In the genomic region with DNA sequence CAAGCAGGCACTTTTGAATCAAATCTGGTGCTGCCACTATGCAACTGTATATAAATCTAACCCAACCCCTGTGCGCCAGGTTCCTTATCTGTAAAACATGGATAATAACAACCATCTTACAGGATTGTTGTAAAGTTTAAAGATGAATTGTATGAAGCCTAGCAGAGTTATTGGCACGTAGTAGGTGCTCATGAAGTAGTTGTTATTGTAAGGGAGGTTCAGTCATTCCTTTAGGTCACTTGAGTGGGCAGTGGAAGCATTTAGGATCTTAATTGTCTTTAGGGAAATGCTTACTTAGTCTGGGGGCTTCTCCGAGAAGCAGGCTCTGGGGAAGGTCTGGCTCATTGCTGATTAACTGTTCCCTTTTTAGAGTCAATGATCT, we compare ENCODE assay signal across 12 cellular contexts. TPM values are rescaled to one million over a fixed set of nuclear protein-coding genes. Genes with fewer than 3 reads are reported as not detected.
DNase-seq lines count a peak whose midpoint lies in the region; ATAC-seq, FAIRE-seq and TF ChIP-seq lines count a peak whose summit lies in the region.
"Had no signal": no experiment of that assay in that cellular context is flagged by ENCODE, and none has a peak within 500 bp of the region (broad histone marks: within the 10 kb centered on the region; RNA-seq: fewer than 3 reads in every experiment).

No MANE protein-coding gene starts in this region.

- H3K27ac ChIP-seq in gastroesophageal sphincter: peak overlapping the region; percentile 81 to 91 (median 82)

- no peak for TF ChIP-seq POLR2A in gastroesophageal sphincter (IDR thresholded peaks at IDR 0.05)
- TF ChIP-seq POLR2A in GM12891 (IDR thresholded peaks at IDR 0.05; ENCODE audit: low read depth, low read length): no peak

- H3K27ac Mint-ChIP-seq in activated CD4-positive, alpha-beta T cell treated with anti-CD3 and anti-CD28 coated beads for 36 hours: peak overlapping the region; percentile 47
- H3K27ac Mint-ChIP-seq in T-cell: peak overlapping the region; percentile 86 to 89
- H3K27ac Mint-ChIP-seq in stimulated activated effector memory CD8-positive, alpha-beta T cell treated with anti-CD3 and anti-CD28 coated beads, Interleukin-12 subunit alpha, Interleukin-12 subunit beta, amount 100 ng/mL, for 72 hours: peak overlapping the region; percentile 30
- H3K27ac Mint-ChIP-seq in activated CD8-positive, alpha-beta T cell treated with anti-CD3 and anti-CD28 coated beads for 36 hours: no peak overlapping the region
- H3K27ac Mint-ChIP-seq: type B pancreatic cell had no signal

- H3K9me3 ChIP-seq in gastroesophageal sphincter: no peaks in the 10 kb centered on the region

- peaks cover 21 to 95% (median 37%) of the 10 kb centered on the region in 3 donors for H3K4me1 ChIP-seq in gastroesophageal sphincter

- no peaks in the 10 kb centered on the region for H3K27me3 ChIP-seq in gastroesophageal sphincter

- no peak overlapping the region for H3K4me3 ChIP-seq in gastroesophageal sphincter

- peaks cover 16% of the 10 kb centered on the region for H3K4me1 Mint-ChIP-seq in activated CD4-positive, alpha-beta T cell treated with anti-CD3 and anti-CD28 coated beads for 36 hours
- peaks cover 8 to 18% (median 15%) of the 10 kb centered on the region in 3 donors for H3K4me1 Mint-ChIP-seq in T-cell
- peaks cover 15% of the 10 kb centered on the region for H3K4me1 Mint-ChIP-seq in stimulated activated effector memory CD8-positive, alpha-beta T cell treated with anti-CD3 and anti-CD28 coated beads, Interleukin-12 subunit alpha, Interleukin-12 subunit beta, amount 100 ng/mL, for 72 hours
- H3K4me1 Mint-ChIP-seq in activated CD8-positive, alpha-beta T cell treated with anti-CD3 and anti-CD28 coated beads for 36 hours (ENCODE audit: low read depth): peaks cover 14% of the 10 kb centered on the region

- no peak for ATAC-seq in activated CD4-positive, alpha-beta T cell treated with anti-CD3 and anti-CD28 coated beads for 36 hours
- ATAC-seq in T-cell (replicated peaks in 1 of 4): no peak
- ATAC-seq in gastroesophageal sphincter: no peak
- no peak for ATAC-seq in stimulated activated effector memory CD8-positive, alpha-beta T cell treated with anti-CD3 and anti-CD28 coated beads, Interleukin-12 subunit alpha, Interleukin-12 subunit beta, amount 100 ng/mL, for 72 hours
- ATAC-seq in activated CD8-positive, alpha-beta T cell treated with anti-CD3 and anti-CD28 coated beads for 36 hours: no peak

- DNase-seq in activated CD4-positive, alpha-beta T cell treated with anti-CD3 and anti-CD28 coated beads for 36 hours: no peak
- DNase-seq in activated CD4-positive, alpha-beta T cell treated with anti-CD3 and anti-CD28 coated beads, Interleukin-2, amount 50 U/mL, for 48 hours: no peak
- DNase-seq in T-cell (no peak), GM12891 (ENCODE audit: insufficient read length, low spot score) (no peak), NCI-H1092 (lab: John Stamatoyannopoulos, UW) (no peak)
- DNase-seq in stimulated activated effector memory CD8-positive, alpha-beta T cell treated with anti-CD3 and anti-CD28 coated beads, Interleukin-12 subunit alpha, Interleukin-12 subunit beta, amount 100 ng/mL, for 72 hours (ENCODE audit: low spot score in 2 of 2): peak in 1 of 2 donors; percentile 33
- no peak for DNase-seq in activated CD8-positive, alpha-beta T cell treated with anti-CD3 and anti-CD28 coated beads for 36 hours
- DNase-seq: activated CD8-positive, alpha-beta memory T cell treated with anti-CD3 and anti-CD28 coated beads, Interleukin-2, amount 50 U/mL, for 48 hours; Calu3; NCI-H2227 treated with DMSO at 0.1 percent for 48 hours had no signal

- peaks cover under 1% of the 10 kb centered on the region for H3K27me3 Mint-ChIP-seq in activated CD4-positive, alpha-beta T cell treated with anti-CD3 and anti-CD28 coated beads for 36 hours
- H3K27me3 Mint-ChIP-seq in T-cell: no peaks in the 10 kb centered on the region
- no peaks in the 10 kb centered on the region for H3K27me3 Mint-ChIP-seq in activated CD8-positive, alpha-beta T cell treated with anti-CD3 and anti-CD28 coated beads for 36 hours
- H3K27me3 Mint-ChIP-seq: type B pancreatic cell had no signal

- POLR2A ChIA-PET in activated CD4-positive, alpha-beta T cell treated with anti-CD3 and anti-CD28 coated beads for 36 hours (lab: Charles Lee): no interaction called here
- POLR2A ChIA-PET in T-cell (lab: Charles Lee): no interaction called here
- POLR2A ChIA-PET in activated CD8-positive, alpha-beta T cell treated with anti-CD3 and anti-CD28 coated beads for 36 hours (lab: Charles Lee): interaction anchor here (0.9 kb wide), 1 partner anchor 113 kb away, joined by 3 read pairs; no protein-coding TSS in a partner anchor

- no peak for FAIRE-seq in GM12891 (lab: Jason Lieb, UNC)

- no peak for TF ChIP-seq EP300 in gastroesophageal sphincter (IDR thresholded peaks at IDR 0.05)

- intact Hi-C loops in activated CD4-positive, alpha-beta T cell treated with anti-CD3 and anti-CD28 coated beads for 36 hours (cut with DNase I, micrococcal nuclease): no loop called here
- intact Hi-C loops in activated CD8-positive, alpha-beta T cell treated with anti-CD3 and anti-CD28 coated beads for 36 hours (cut with micrococcal nuclease): no loop called here

- no peak overlapping the region for H3K4me3 Mint-ChIP-seq in activated CD4-positive, alpha-beta T cell treated with anti-CD3 and anti-CD28 coated beads for 36 hours
- H3K4me3 Mint-ChIP-seq in T-cell: no peak overlapping the region
- no peak overlapping the region for H3K4me3 Mint-ChIP-seq in stimulated activated effector memory CD8-positive, alpha-beta T cell treated with anti-CD3 and anti-CD28 coated beads, Interleukin-12 subunit alpha, Interleukin-12 subunit beta, amount 100 ng/mL, for 72 hours
- H3K4me3 Mint-ChIP-seq in activated CD8-positive, alpha-beta T cell treated with anti-CD3 and anti-CD28 coated beads for 36 hours: no peak overlapping the region
- H3K4me3 Mint-ChIP-seq: type B pancreatic cell had no signal

- 27 to 32% methylated on average over 3 of the region's 3 CpGs for WGBS in gastroesophageal sphincter (ENCODE audit: low coverage in 1 of 2), 2 donors

- CTCF ChIA-PET in activated CD4-positive, alpha-beta T cell treated with anti-CD3 and anti-CD28 coated beads for 36 hours (lab: Charles Lee): interaction anchor here (1.1 to 1.7 kb wide), 3 partner anchors 11 to 132 kb away, joined by 4 to 5 read pairs (median 4); no protein-coding TSS in a partner anchor
- CTCF ChIA-PET in T-cell (lab: Charles Lee): no interaction called here
- CTCF ChIA-PET in activated CD8-positive, alpha-beta T cell treated with anti-CD3 and anti-CD28 coated beads for 36 hours (lab: Charles Lee): interaction anchor here (1.0 to 1.9 kb wide), 3 partner anchors 13 to 58 kb away, joined by 3 to 6 read pairs (median 3); no protein-coding TSS in a partner anchor

- TF ChIP-seq CTCF in gastroesophageal sphincter (IDR thresholded peaks at IDR 0.05): no peak
- no peak for TF ChIP-seq CTCF in activated CD8-positive, alpha-beta T cell treated with anti-CD3 and anti-CD28 coated beads for 36 hours (IDR thresholded peaks at IDR 0.05)

- H3K9me3 Mint-ChIP-seq in activated CD4-positive, alpha-beta T cell treated with anti-CD3 and anti-CD28 coated beads for 36 hours (ENCODE audit: low read depth): no peaks in the 10 kb centered on the region
- H3K9me3 Mint-ChIP-seq in T-cell: no peaks in the 10 kb centered on the region
- H3K9me3 Mint-ChIP-seq in stimulated activated effector memory CD8-positive, alpha-beta T cell treated with anti-CD3 and anti-CD28 coated beads, Interleukin-12 subunit alpha, Interleukin-12 subunit beta, amount 100 ng/mL, for 72 hours: no peaks in the 10 kb centered on the region
- H3K9me3 Mint-ChIP-seq in activated CD8-positive, alpha-beta T cell treated with anti-CD3 and anti-CD28 coated beads for 36 hours: no peaks in the 10 kb centered on the region
- H3K9me3 Mint-ChIP-seq: type B pancreatic cell had no signal

- H3K36me3 Mint-ChIP-seq in activated CD4-positive, alpha-beta T cell treated with anti-CD3 and anti-CD28 coated beads for 36 hours (ENCODE audit: low read depth): no peaks in the 10 kb centered on the region
- no peaks in the 10 kb centered on the region for H3K36me3 Mint-ChIP-seq in T-cell
- no peaks in the 10 kb centered on the region for H3K36me3 Mint-ChIP-seq in stimulated activated effector memory CD8-positive, alpha-beta T cell treated with anti-CD3 and anti-CD28 coated beads, Interleukin-12 subunit alpha, Interleukin-12 subunit beta, amount 100 ng/mL, for 72 hours
- no peaks in the 10 kb centered on the region for H3K36me3 Mint-ChIP-seq in activated CD8-positive, alpha-beta T cell treated with anti-CD3 and anti-CD28 coated beads for 36 hours (ENCODE audit: low read depth)
- H3K36me3 Mint-ChIP-seq: type B pancreatic cell had no signal

- H3K36me3 ChIP-seq in gastroesophageal sphincter: no peaks in the 10 kb centered on the region

TF ChIP-seq in GM12891, 5 proteins besides CTCF, POLR2A, EP300 and RAD21:
- no peak for TF ChIP-seq POLR2AphosphoS5 (IDR thresholded peaks at IDR 0.05; ENCODE audit: low read depth, low read length)
- TF ChIP-seq TAF1 (IDR thresholded peaks at IDR 0.05; ENCODE audit: low read depth, low read length): no peak
- TF ChIP-seq SPI1 (IDR thresholded peaks at IDR 0.05; ENCODE audit: low read depth, low read length): no peak
- no peak for TF ChIP-seq PAX5 (IDR thresholded peaks at IDR 0.05; ENCODE audit: insufficient read depth, low read length, severe bottlenecking)
- TF ChIP-seq POU2F2 (IDR thresholded peaks at IDR 0.05; ENCODE audit: low read depth, low read length): no peak

RNA-seq across cellular contexts. Expression of a gene that starts 29.8 kb away (rescaled TPM):
- 1 to 10 TPM; 4.5 to 4.6 TPM for total RNA-seq in activated CD4-positive, alpha-beta T cell treated with anti-CD3 and anti-CD28 coated beads for 36 hours
- 1 to 10 TPM; 2.1 to 7.7 (median 4.7) TPM for total RNA-seq in T-cell
- 100 to 1,000 TPM; 241 to 418 (median 291) TPM for total RNA-seq in gastroesophageal sphincter
- 27.4 TPM for polyA plus RNA-seq in GM12891 (2012; ENCODE audit: low read depth, missing spikeins)
- total RNA-seq in activated CD8-positive, alpha-beta T cell treated with anti-CD3 and anti-CD28 coated beads for 36 hours: 1 to 10 TPM; 4.8 TPM

RNA-seq across cellular contexts. Expression of a gene that starts 30.7 kb away (rescaled TPM):
- total RNA-seq in activated CD4-positive, alpha-beta T cell treated with anti-CD3 and anti-CD28 coated beads for 36 hours: 10 to 100 TPM; 51.9 to 58.5 TPM
- total RNA-seq in T-cell (10 to 100 TPM; 60.5 to 83.0 (median 78.4) TPM), gastroesophageal sphincter (100 to 1,000 TPM; 119 to 140 (median 131) TPM)
- polyA plus RNA-seq in GM12891 (2012; ENCODE audit: low read depth, missing spikeins): 26.3 TPM
- total RNA-seq in activated CD8-positive, alpha-beta T cell treated with anti-CD3 and anti-CD28 coated beads for 36 hours: 10 to 100 TPM; 43.1 to 44.6 TPM

Comparison
In these comparisons a context has a peak if more than half of its experiments do, and no peak if none do; other contexts are left out.
1. RNA of a gene that starts 29.8 kb away (total RNA-seq): 241 to 418 TPM in gastroesophageal sphincter; 4.8 TPM in activated CD8-positive, alpha-beta T cell treated with anti-CD3 and anti-CD28 coated beads for 36 hours, 2.1 to 7.7 TPM in T-cell and 4.5 to 4.6 TPM in activated CD4-positive, alpha-beta T cell treated with anti-CD3 and anti-CD28 coated beads for 36 hours; every median in the first group is over 10 times any median in the second.
2. CTCF ChIA-PET loops: an anchor here in activated CD4-positive, alpha-beta T cell treated with anti-CD3 and anti-CD28 coated beads for 36 hours (1.1 to 1.7 kb wide) and activated CD8-positive, alpha-beta T cell treated with anti-CD3 and anti-CD28 coated beads for 36 hours (1.0 to 1.9 kb wide); none called in T-cell.